18 cellular contexts compared by ENCODE assay signal in genomic region chr18:36709315-36709714, GRCh38.
A peak's percentile ranks its signal among the peaks of the same experiment; 100 is the strongest.
DNase-seq lines count a peak whose midpoint lies in the region; ATAC-seq and TF ChIP-seq lines count a peak whose summit lies in the region.
"Had no signal": no experiment of that assay in that cellular context is flagged by ENCODE, and none has a peak within 500 bp of the region (broad histone marks: within the 10 kb centered on the region; RNA-seq: fewer than 3 reads in every experiment).

No MANE protein-coding gene starts in this region.

- H3K27ac Mint-ChIP-seq in glutamatergic neuron (ENCODE audit: unreplicated experiment), result no peak overlapping the region
- H3K27ac Mint-ChIP-seq: B cell; CD4-positive, alpha-beta T cell; CD8-positive, alpha-beta T cell had no signal

- no peak overlapping the region for H3K4ac ChIP-seq in neuronal stem cell (ENCODE audit: low read length)

- no peak overlapping the region for H2BK15ac ChIP-seq in neuronal stem cell (ENCODE audit: low read length)

- H3K18ac ChIP-seq in neuronal stem cell (ENCODE audit: low read length), result no peak overlapping the region

- DNase-seq in left ventricle myocardium superior (peak; percentile 41), cardiac septum (ENCODE audit: low spot score) (no peak), neuronal stem cell (ENCODE audit: low spot score) (no peak), upper lobe of right lung (no peak), glutamatergic neuron (no peak)
- DNase-seq: 8988T; ACHN; AML-193; Caco-2; Calu3; CD4-positive, alpha-beta T cell; CD8-positive, alpha-beta T cell; DMS79 treated with DMSO at 0.1 percent for 48 hours; GF-D8 had no signal

- H3K9me3 Mint-ChIP-seq in glutamatergic neuron (ENCODE audit: unreplicated experiment), result peaks cover 3% of the 10 kb centered on the region
- H3K9me3 Mint-ChIP-seq: CD4-positive, alpha-beta T cell; CD8-positive, alpha-beta T cell had no signal

- no peak overlapping the region for H3K4me3 Mint-ChIP-seq in glutamatergic neuron (ENCODE audit: unreplicated experiment)
- H3K4me3 Mint-ChIP-seq: B cell; CD4-positive, alpha-beta T cell; CD8-positive, alpha-beta T cell had no signal

- no peak overlapping the region for H2AK5ac ChIP-seq in neuronal stem cell (ENCODE audit: low read depth, low read length)

- H3K9ac ChIP-seq in neuronal stem cell (ENCODE audit: low read depth, low read length, poor library complexity), result no peak overlapping the region
- H3K9ac ChIP-seq: BLaER1 treated with 17β-estradiol and CSF1 and Interleukin-3, amounts not matched to agents 10 nM and 100 nM had no signal

- no peak overlapping the region for H4K91ac ChIP-seq in neuronal stem cell (ENCODE audit: low read depth, low read length, poor library complexity)

- H3K27me3 Mint-ChIP-seq in glutamatergic neuron (ENCODE audit: unreplicated experiment), result no peaks in the 10 kb centered on the region

- H3K4me3 ChIP-seq in neuronal stem cell (ENCODE audit: low read length in 2 of 2) (no peak overlapping the region), upper lobe of right lung (no peak overlapping the region)
- H3K4me3 ChIP-seq: BLaER1 treated with 17β-estradiol and CSF1 and Interleukin-3, amounts not matched to agents 10 nM and 100 nM had no signal

- H3K27ac ChIP-seq in neuronal stem cell (replicated peaks; ENCODE audit: low read length), result no peak overlapping the region
- H3K27ac ChIP-seq in upper lobe of right lung, result no peak overlapping the region
- H3K27ac ChIP-seq: BLaER1 treated with 17β-estradiol and CSF1 and Interleukin-3, amounts not matched to agents 10 nM and 100 nM; C4-2B had no signal

- ATAC-seq in left ventricle myocardium superior, result no peak
- peak; percentile 27 for ATAC-seq in upper lobe of right lung
- ATAC-seq in HG02840 (IDR thresholded peaks at IDR 0.05; ENCODE audit: low FRiP score, unreplicated experiment), result no peak
- ATAC-seq: CD8-positive, alpha-beta T cell had no signal

- TF ChIP-seq CTCF in upper lobe of right lung (IDR thresholded peaks at IDR 0.05) (no peak), glutamatergic neuron (IDR thresholded peaks at IDR 0.05; ENCODE audit: partially characterized antibody, unreplicated experiment) (no peak)

- no peak overlapping the region for H2BK120ac ChIP-seq in neuronal stem cell (ENCODE audit: low read depth, low read length)

- no peaks in the 10 kb centered on the region for H3K27me3 ChIP-seq in neuronal stem cell (ENCODE audit: control insufficient read depth in 3 of 3, insufficient read depth in 3 of 3, low read depth in 1 of 3, low read length in 3 of 3)
- H3K27me3 ChIP-seq in upper lobe of right lung, result no peaks in the 10 kb centered on the region
- H3K27me3 ChIP-seq: BLaER1 treated with 17β-estradiol and CSF1 and Interleukin-3, amounts not matched to agents 10 nM and 100 nM had no signal

- peaks cover 8% of the 10 kb centered on the region for H3K4me1 Mint-ChIP-seq in glutamatergic neuron (ENCODE audit: low read depth, unreplicated experiment)
- H3K4me1 Mint-ChIP-seq: B cell had no signal

- H3K79me1 ChIP-seq in neuronal stem cell (ENCODE audit: low read depth, low read length), result no peaks in the 10 kb centered on the region

- peak overlapping the region; percentile 3 for H3K23ac ChIP-seq in neuronal stem cell (ENCODE audit: low read depth, low read length, poor library complexity)

- H3K36me3 ChIP-seq in neuronal stem cell (replicated peaks in 1 of 2; ENCODE audit: control insufficient read depth in 2 of 2, insufficient read depth in 2 of 2, low read length in 2 of 2), result peaks cover 3 to 36% of the 10 kb centered on the region in 2 donors
- H3K36me3 ChIP-seq in upper lobe of right lung, result no peaks in the 10 kb centered on the region
- H3K36me3 ChIP-seq: BLaER1 treated with 17β-estradiol and CSF1 and Interleukin-3, amounts not matched to agents 10 nM and 100 nM had no signal

- H3K9me3 ChIP-seq in neuronal stem cell (replicated peaks in 1 of 2; ENCODE audit: control insufficient read depth in 2 of 2, insufficient read depth in 1 of 2, low read depth in 1 of 2, low read length in 2 of 2) (no peaks in the 10 kb centered on the region), upper lobe of right lung (no peaks in the 10 kb centered on the region)
- H3K9me3 ChIP-seq: BLaER1 treated with 17β-estradiol and CSF1 and Interleukin-3, amounts not matched to agents 10 nM and 100 nM; Caco-2 had no signal

- H2BK12ac ChIP-seq in neuronal stem cell (ENCODE audit: low read length), result no peak overlapping the region

- no peak overlapping the region for H4K8ac ChIP-seq in neuronal stem cell (ENCODE audit: low read depth, low read length)

- H3K36me3 Mint-ChIP-seq in glutamatergic neuron (ENCODE audit: unreplicated experiment), result peaks cover under 1% of the 10 kb centered on the region
- H3K36me3 Mint-ChIP-seq: CD8-positive, alpha-beta T cell had no signal

- no CpG with 5 or more reads among the region's 6 CpGs for WGBS in neuronal stem cell (ENCODE audit: extremely low coverage in 2 of 2, insufficient read length in 2 of 2, insufficient replicate concordance in 1 of 2), 2 donors

- no peak overlapping the region for H3K14ac ChIP-seq in neuronal stem cell (ENCODE audit: low read length)

- intact Hi-C loops in left ventricle myocardium superior (cut with micrococcal nuclease), result no loop called here
- intact Hi-C loops in cardiac septum (cut with DNase I), result no loop called here
- intact Hi-C loops in upper lobe of right lung (cut with DNase I), result no loop called here

- no peak overlapping the region for H2AFZ ChIP-seq in neuronal stem cell (ENCODE audit: low read length)

- H3K4me1 ChIP-seq in neuronal stem cell (ENCODE audit: control insufficient read depth in 2 of 2, insufficient read depth in 1 of 2, low read depth in 1 of 2, low read length in 2 of 2), result peaks cover 9% of the 10 kb centered on the region in 2 donors
- no peaks in the 10 kb centered on the region for H3K4me1 ChIP-seq in upper lobe of right lung
- H3K4me1 ChIP-seq: BLaER1 treated with 17β-estradiol and CSF1 and Interleukin-3, amounts not matched to agents 10 nM and 100 nM; Caco-2 had no signal

- no peak overlapping the region for H2BK5ac ChIP-seq in neuronal stem cell (ENCODE audit: low read length)

- no peak overlapping the region for H3K4me2 ChIP-seq in neuronal stem cell (ENCODE audit: insufficient read depth, low read length, poor library complexity, severe bottlenecking)
- H3K4me2 ChIP-seq: BLaER1 treated with 17β-estradiol and CSF1 and Interleukin-3, amounts not matched to agents 10 nM and 100 nM had no signal
